8 cellular contexts compared by ENCODE assay signal in the genomic region with DNA sequence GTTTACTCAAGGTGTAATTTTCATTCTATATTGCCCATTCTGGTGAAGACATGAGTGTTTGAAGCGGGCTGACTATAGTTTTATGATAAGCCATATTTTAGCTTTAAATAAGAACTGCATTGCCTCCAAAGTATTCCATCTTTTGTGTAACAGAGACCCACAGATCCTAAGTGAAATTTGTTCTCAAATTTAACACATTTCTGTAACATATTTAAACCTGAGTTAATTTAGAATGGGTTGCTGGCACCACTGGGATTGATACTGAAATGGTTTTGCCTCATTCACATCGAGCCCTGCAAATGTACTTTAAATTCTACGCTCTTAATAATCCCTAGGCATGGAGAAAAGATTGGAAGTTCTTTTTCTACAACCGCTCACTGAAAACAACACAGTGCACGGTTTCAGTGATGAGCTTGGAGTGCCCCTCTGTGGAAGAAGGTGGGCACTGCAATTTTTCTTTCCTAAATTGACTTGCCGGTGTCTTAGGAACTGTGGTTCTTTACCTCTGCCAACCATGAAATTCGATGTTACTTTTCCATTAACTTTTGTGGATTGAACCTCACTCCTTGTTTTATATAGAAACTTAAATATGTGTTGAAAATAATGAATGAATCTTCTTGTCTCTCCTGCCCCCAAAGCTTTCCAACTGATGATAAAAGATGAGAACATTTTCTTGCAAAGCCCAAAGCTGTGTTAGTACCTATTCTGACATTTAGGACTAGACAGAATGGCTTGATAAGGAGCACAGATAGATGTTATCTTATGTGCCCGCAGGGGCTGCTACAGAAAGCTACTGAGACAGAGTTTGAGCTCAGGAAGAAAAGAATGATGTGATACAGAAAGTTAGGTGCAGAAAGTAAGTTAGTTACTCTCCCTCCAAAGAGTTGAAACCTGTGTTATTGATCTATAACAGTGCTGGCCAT.
DNase-seq lines count a peak whose midpoint lies in the region; ATAC-seq, FAIRE-seq and TF ChIP-seq lines count a peak whose summit lies in the region.

No MANE protein-coding gene starts in this region.

- peaks cover 15% of the 10 kb centered on the region for H3K4me1 ChIP-seq in CD4-positive, alpha-beta memory T cell (ENCODE audit: insufficient read depth, low read length)

- H3K4me1 Mint-ChIP-seq in CD4-positive, alpha-beta memory T cell = peaks cover 6 to 10% (median 8%) of the 10 kb centered on the region in 4 donors
- H3K4me1 Mint-ChIP-seq in activated CD8-positive, alpha-beta T cell treated with anti-CD3 and anti-CD28 coated beads for 36 hours (ENCODE audit: low read depth) = peaks cover 8% of the 10 kb centered on the region

- no peaks in the 10 kb centered on the region for H3K9me3 ChIP-seq in CD4-positive, alpha-beta memory T cell (ENCODE audit: control insufficient read depth in 1 of 2, low read length in 2 of 2)

- FAIRE-seq in endometrium (lab: Jason Lieb, UNC) = peak; percentile 90

- peak; percentile 96 for TF ChIP-seq CTCF in activated CD8-positive, alpha-beta T cell treated with anti-CD3 and anti-CD28 coated beads for 36 hours (IDR thresholded peaks at IDR 0.05)

- H3K27ac ChIP-seq in CD4-positive, alpha-beta memory T cell (ENCODE audit: low read depth, low read length) = no peak overlapping the region

- peak overlapping the region in 1 of 7 donors; percentile 36 for H3K27ac Mint-ChIP-seq in CD4-positive, alpha-beta memory T cell
- no peak overlapping the region for H3K27ac Mint-ChIP-seq in activated CD8-positive, alpha-beta T cell treated with anti-CD3 and anti-CD28 coated beads for 36 hours

- H3K4me3 Mint-ChIP-seq in CD4-positive, alpha-beta memory T cell = peak overlapping the region; percentile 30 to 88 (median 71)
- peak overlapping the region; percentile 51 for H3K4me3 Mint-ChIP-seq in activated CD8-positive, alpha-beta T cell treated with anti-CD3 and anti-CD28 coated beads for 36 hours

- DNase-seq in CD4-positive, alpha-beta memory T cell = peak; percentile 37 to 64 (median 51)
- DNase-seq in NCI-H748 treated with DMSO at 0.1 percent for 48 hours (lab: John Stamatoyannopoulos, UW) = peak; percentile 63
- peak; percentile 72 for DNase-seq in activated CD8-positive, alpha-beta T cell treated with anti-CD3 and anti-CD28 coated beads for 36 hours
- DNase-seq in middle frontal gyrus (ENCODE audit: extremely low spot score, low spot score) = peak; percentile 76
- DNase-seq in stimulated activated CD8-positive, alpha-beta memory T cell treated with anti-CD3 and anti-CD28 coated beads, Interleukin-7, amount 100 ng/mL, for 4 hours (ENCODE audit: low read depth in 2 of 2) = peak; percentile 24 to 38

- POLR2A ChIA-PET in CD4-positive, alpha-beta memory T cell (lab: Charles Lee; ENCODE audit: partially characterized antibody) = no interaction called here
- POLR2A ChIA-PET in activated CD8-positive, alpha-beta T cell treated with anti-CD3 and anti-CD28 coated beads for 36 hours (lab: Charles Lee) = interaction anchor here (0.9 to 1.1 kb wide), 2 partner anchors 11 to 680 kb away, joined by 3 read pairs; no protein-coding TSS in a partner anchor

- no peaks in the 10 kb centered on the region for H3K36me3 ChIP-seq in CD4-positive, alpha-beta memory T cell (ENCODE audit: insufficient read depth, low read length)

- no peak overlapping the region for H3K4me3 ChIP-seq in CD4-positive, alpha-beta memory T cell (ENCODE audit: low read length in 2 of 2)

- intact Hi-C loops in CD4-positive, alpha-beta memory T cell (cut with micrococcal nuclease) = loop anchor here (2.0 to 10.0 kb wide), 3 partner anchors 1471 to 1881 kb away; a partner anchor contains a TSS
- intact Hi-C loops in activated CD8-positive, alpha-beta T cell treated with anti-CD3 and anti-CD28 coated beads for 36 hours (cut with micrococcal nuclease) = loop anchor here (2.0 kb wide), 1 partner anchor 975 kb away; no protein-coding TSS in a partner anchor

- CTCF ChIA-PET in CD4-positive, alpha-beta memory T cell (lab: Charles Lee; ENCODE audit: partially characterized antibody) = interaction anchor here (0.6 to 3.5 kb wide), 16 partner anchors 8 to 1357 kb away, joined by 3 to 21 read pairs (median 3); a partner anchor contains a TSS
- CTCF ChIA-PET in activated CD8-positive, alpha-beta T cell treated with anti-CD3 and anti-CD28 coated beads for 36 hours (lab: Charles Lee) = interaction anchor here (0.6 to 2.2 kb wide), 38 partner anchors 8 to 1357 kb away, joined by 3 to 11 read pairs (median 4); a partner anchor contains a TSS

- ATAC-seq in GM19372 (IDR thresholded peaks at IDR 0.05; ENCODE audit: low read depth, unreplicated experiment) = peak; percentile 53
- ATAC-seq in HG03558 (IDR thresholded peaks at IDR 0.05; ENCODE audit: extremely low read depth, unreplicated experiment) = peak; percentile 59
- peak; percentile 80 for ATAC-seq in activated CD8-positive, alpha-beta T cell treated with anti-CD3 and anti-CD28 coated beads for 36 hours

- no peaks in the 10 kb centered on the region for H3K9me3 Mint-ChIP-seq in CD4-positive, alpha-beta memory T cell
- H3K9me3 Mint-ChIP-seq in activated CD8-positive, alpha-beta T cell treated with anti-CD3 and anti-CD28 coated beads for 36 hours = no peaks in the 10 kb centered on the region

- H3K27me3 Mint-ChIP-seq in CD4-positive, alpha-beta memory T cell = peaks cover 30% of the 10 kb centered on the region in 2 donors
- peaks cover 22% of the 10 kb centered on the region for H3K27me3 Mint-ChIP-seq in activated CD8-positive, alpha-beta T cell treated with anti-CD3 and anti-CD28 coated beads for 36 hours

- H3K27me3 ChIP-seq in CD4-positive, alpha-beta memory T cell (ENCODE audit: insufficient read depth, low read length) = peaks cover 7% of the 10 kb centered on the region

- H3K36me3 Mint-ChIP-seq in CD4-positive, alpha-beta memory T cell = no peaks in the 10 kb centered on the region
- no peaks in the 10 kb centered on the region for H3K36me3 Mint-ChIP-seq in activated CD8-positive, alpha-beta T cell treated with anti-CD3 and anti-CD28 coated beads for 36 hours (ENCODE audit: low read depth)
